In genomic region chr5:37839441-37840035, GRCh38 we compare ENCODE assay signal across 7 cellular contexts. TPM values are rescaled to one million over a fixed set of nuclear protein-coding genes. Genes with fewer than 3 reads are reported as not detected.
DNase-seq lines count a peak whose midpoint lies in the region; ATAC-seq, FAIRE-seq and TF ChIP-seq lines count a peak whose summit lies in the region.

No MANE protein-coding gene starts in this region.

- intact Hi-C loops in endothelial cell of umbilical vein (cut with micrococcal nuclease): loop anchor here (5.0 kb wide), 1 partner anchor 122 kb away; no protein-coding TSS in a partner anchor

- ATAC-seq in GM18861 (IDR thresholded peaks at IDR 0.05; ENCODE audit: unreplicated experiment) (no peak), HG02642 (IDR thresholded peaks at IDR 0.05; ENCODE audit: poor library complexity, unreplicated experiment) (no peak)

- H2AFZ ChIP-seq in endothelial cell of umbilical vein (ENCODE audit: low read depth, low read length): no peak overlapping the region

- peak overlapping the region in 1 of 3 experiments; percentile 21 for H3K4me3 ChIP-seq in endothelial cell of umbilical vein (replicated peaks in 1 of 3; ENCODE audit: insufficient read depth in 1 of 3, low read depth in 1 of 3, low read length in 3 of 3)

- no peak for TF ChIP-seq CTCF in GM20000 (IDR thresholded peaks at IDR 0.05; ENCODE audit: extremely low read depth, missing control alignments)
- no peak for TF ChIP-seq CTCF in endothelial cell of umbilical vein (IDR thresholded peaks at IDR 0.05; ENCODE audit: extremely low read depth in 1 of 2, insufficient read depth in 1 of 2, low read depth in 1 of 2, low read length in 2 of 2)

- H3K27ac ChIP-seq in endothelial cell of umbilical vein (ENCODE audit: insufficient read depth, low read depth, low read length): no peak overlapping the region

- H3K9ac ChIP-seq in endothelial cell of umbilical vein (replicated peaks; ENCODE audit: extremely low read depth, insufficient read depth, low read length): no peak overlapping the region

- H3K9me1 ChIP-seq in endothelial cell of umbilical vein (replicated peaks; ENCODE audit: control insufficient read depth, extremely low read depth, insufficient read depth, low read length): no peaks in the 10 kb centered on the region

- DNase-seq in GM20000 (ENCODE audit: low spot score) (peak; percentile 64), NCI-H2227 treated with DMSO at 0.1 percent for 48 hours (lab: John Stamatoyannopoulos, UW) (peak; percentile 6), endothelial cell of umbilical vein (ENCODE audit: low read depth, low spot score) (peak; percentile 17), mucosa of gallbladder (ENCODE audit: low spot score) (peak; percentile 32)
- no peak for DNase-seq in NK-92 treated with Interleukin-12 subunit alpha and Interleukin-12 subunit beta, amount 100 ng/mL, for 24 hours (lab: John Stamatoyannopoulos, UW)

- dilution Hi-C loops in endothelial cell of umbilical vein (cut with MboI; ENCODE audit: extremely low pct_ligation_motif_present, low sequenced_read_pairs): no loop called here

- no peaks in the 10 kb centered on the region for H3K36me3 ChIP-seq in endothelial cell of umbilical vein (ENCODE audit: control insufficient read depth in 2 of 2, extremely low read depth in 1 of 2, insufficient read depth in 2 of 2, low read length in 2 of 2)

- no peaks in the 10 kb centered on the region for H4K20me1 ChIP-seq in endothelial cell of umbilical vein (replicated peaks; ENCODE audit: control insufficient read depth, extremely low read depth, insufficient read depth, low read length)

- no TSS peak for BruUV-seq in endothelial cell of umbilical vein (replicated peaks; lab: Mats Ljungman, UMichigan)

- H3K4me1 ChIP-seq in endothelial cell of umbilical vein (ENCODE audit: control insufficient read depth, extremely low read depth, insufficient read depth, low read length): peaks cover 24% of the 10 kb centered on the region

- H3K79me2 ChIP-seq in endothelial cell of umbilical vein (ENCODE audit: control insufficient read depth, insufficient read depth, low read length): no peaks in the 10 kb centered on the region

- H3K4me2 ChIP-seq in endothelial cell of umbilical vein (ENCODE audit: insufficient read depth, low read length): peak overlapping the region; percentile 46

- no peaks in the 10 kb centered on the region for H3K9me3 ChIP-seq in endothelial cell of umbilical vein (replicated peaks; ENCODE audit: control insufficient read depth, insufficient read depth, low read length)

- TF ChIP-seq POLR2A in endothelial cell of umbilical vein (IDR thresholded peaks at IDR 0.05; ENCODE audit: low read depth, low read length): no peak

- CTCF ChIA-PET in endothelial cell of umbilical vein (lab: Charles Lee): interaction anchor here (1.6 to 1.9 kb wide), 3 partner anchors 18 to 426 kb away, joined by 3 to 8 read pairs (median 7); no protein-coding TSS in a partner anchor

- POLR2A ChIA-PET in endothelial cell of umbilical vein (lab: Charles Lee): no interaction called here

- H3K27me3 ChIP-seq in endothelial cell of umbilical vein (ENCODE audit: control insufficient read depth in 2 of 2, insufficient read depth in 2 of 2, low read length in 2 of 2): peaks cover 78 to 89% of the 10 kb centered on the region in 2 experiments

- no peak for FAIRE-seq in endothelial cell of umbilical vein (lab: Jason Lieb, UNC)

TF ChIP-seq in endothelial cell of umbilical vein, 7 proteins besides CTCF, POLR2A, EP300 and RAD21:
- TF ChIP-seq EZH2 (IDR thresholded peaks at IDR 0.05; ENCODE audit: borderline replicate concordance, low read depth, low read length, severe bottlenecking) (peak; percentile 30), GATA2 (IDR thresholded peaks at IDR 0.05; ENCODE audit: insufficient read depth, insufficient read length, low read depth, low read length) (no peak)

RNA-seq across cellular contexts. Expression of gene GDNF, which starts 0.3 kb away (rescaled TPM):
- total RNA-seq in endothelial cell of umbilical vein (not detected in 2 replicates), mucosa of gallbladder (1.2 TPM)
- polyA plus RNA-seq in endothelial cell of umbilical vein: not detected in 2 replicates
- polyA plus RNA-seq in endothelial cell of umbilical vein (2011; cell fraction: cytosol; rRNA removed): not detected in 2 replicates
- polyA plus RNA-seq in endothelial cell of umbilical vein (2011; cell fraction: nucleus; rRNA removed): not detected in 2 replicates
- not detected in 2 replicates for polyA plus RNA-seq in endothelial cell of umbilical vein (2012)
- polyA minus RNA-seq in endothelial cell of umbilical vein: not detected in 2 replicates
- polyA minus RNA-seq in endothelial cell of umbilical vein (2011; cell fraction: cytosol; rRNA and poly(A)+ RNA removed): not detected
- not detected in 2 replicates for polyA minus RNA-seq in endothelial cell of umbilical vein (2011; cell fraction: nucleus; rRNA and poly(A)+ RNA removed)
